Comparison of ENCODE assay signal across 27 cellular contexts in genomic region chr14:20760950-20761349, GRCh38. TPM values are rescaled to one million over a fixed set of nuclear protein-coding genes. Genes with fewer than 3 reads are reported as not detected.
DNase-seq lines count a peak whose midpoint lies in the region; ATAC-seq and TF ChIP-seq lines count a peak whose summit lies in the region.
"Had no signal": no experiment of that assay in that cellular context is flagged by ENCODE, and none has a peak within 500 bp of the region (broad histone marks: within the 10 kb centered on the region; RNA-seq: fewer than 3 reads in every experiment).

No MANE protein-coding gene starts in this region.

- no peaks in the 10 kb centered on the region for H3K4me1 ChIP-seq in uterus
- H3K4me1 ChIP-seq: BLaER1, Caco-2, suprapubic skin had no signal

- DNase-seq in RWPE1 (ENCODE audit: low spot score), result peak; percentile 57
- DNase-seq in kidney glomerular epithelial cell (lab: John Stamatoyannopoulos, UW), result peak; percentile 4
- no peak for DNase-seq in NCI-H1694 (lab: John Stamatoyannopoulos, UW)
- DNase-seq in NK-92 (lab: John Stamatoyannopoulos, UW; ENCODE audit: unreplicated experiment), result no peak
- DNase-seq in uterus, result no peak
- DNase-seq: ACHN; activated CD4-positive, alpha-beta T cell treated with anti-CD3 and anti-CD28 coated beads, Interleukin-2, amount 50 U/mL, for 4 hours; activated CD8-positive, alpha-beta memory T cell treated with anti-CD3 and anti-CD28 coated beads, Interleukin-2, amount 50 U/mL, for 4 hours; Caco-2; DND-41; effector CD4-positive, alpha-beta T cell; hippocampal formation; NCI-H1105; NCI-H2081 treated with DMSO at 0.1 percent for 48 hours; NCI-H524 treated with DMSO at 0.1 percent for 48 hours; posterior cingulate gyrus; RPMI8226; T-helper 9 cell had no signal

- H3K4me3 ChIP-seq in uterus, result no peak overlapping the region
- H3K4me3 ChIP-seq: BLaER1, neural progenitor cell, suprapubic skin had no signal

- TF ChIP-seq POLR2A in uterus (IDR thresholded peaks at IDR 0.05), result no peak

- CTCF ChIA-PET in RWPE1 (lab: Yijun Ruan, JAX), result no interaction called here

- H3K9me3 ChIP-seq in uterus, result no peaks in the 10 kb centered on the region
- H3K9me3 ChIP-seq: BLaER1, Caco-2, suprapubic skin had no signal

- H3K27ac ChIP-seq in RWPE1 (no peak overlapping the region), uterus (no peak overlapping the region)
- H3K27ac ChIP-seq: BLaER1, neural progenitor cell, suprapubic skin had no signal

- TF ChIP-seq CTCF in RWPE1 (conservative IDR thresholded peaks at IDR 0.05; ENCODE audit: low read depth), result no peak
- no peak for TF ChIP-seq CTCF in uterus (IDR thresholded peaks at IDR 0.05)

- ATAC-seq in GM18868 (IDR thresholded peaks at IDR 0.05; ENCODE audit: unreplicated experiment), result peak; percentile 80
- ATAC-seq: esophagus mucosa had no signal

- intact Hi-C loops in uterus (cut with DNase I; ENCODE audit: low total_unique reads), result no loop called here

- H3K27me3 ChIP-seq in uterus, result no peaks in the 10 kb centered on the region
- H3K27me3 ChIP-seq: BLaER1, neural progenitor cell, suprapubic skin had no signal

- POLR2A ChIA-PET in RWPE1 (lab: Yijun Ruan, JAX; ENCODE audit: low non-redundant PET), result no interaction called here

- H3K36me3 ChIP-seq in uterus, result no peaks in the 10 kb centered on the region
- H3K36me3 ChIP-seq: BLaER1, neural progenitor cell, suprapubic skin had no signal

RNA-seq across cellular contexts. Expression of gene EDDM3B, which starts 7.3 kb away (rescaled TPM):
- not detected for total RNA-seq in uterus
- total RNA-seq: activated T-helper 2 cell treated with anti-CD3 and anti-CD28 coated beads, Interferon-gamma antibody, Interleukin-2, Interleukin-4, amounts not matched to agents 10 μg/mL and 5 μg/mL and 100 μg/mL, durations not matched to agents 14 hours and 24 hours and 36 hours; Caco-2; esophagus mucosa; frontal cortex; lower leg skin; suprapubic skin; urinary bladder had no signal

RNA-seq across cellular contexts. Expression of gene EDDM3A, which starts 15.3 kb away (rescaled TPM):
- not detected for total RNA-seq in uterus
- total RNA-seq: activated T-helper 2 cell treated with anti-CD3 and anti-CD28 coated beads, Interferon-gamma antibody, Interleukin-2, Interleukin-4, amounts not matched to agents 10 μg/mL and 5 μg/mL and 100 μg/mL, durations not matched to agents 14 hours and 24 hours and 36 hours; Caco-2; esophagus mucosa; frontal cortex; lower leg skin; suprapubic skin; urinary bladder had no signal

RNA-seq across cellular contexts. Expression of gene RNASE6, which starts 20.1 kb away (rescaled TPM):
- total RNA-seq in uterus, result 1 to 10 TPM in 3 of 4 donors, under 1 TPM in 1; 0.77 to 4.2 (median 3.7) TPM
- total RNA-seq: Caco-2 had no signal

RNA-seq across cellular contexts. Expression of gene RNASE1, which starts 41.7 kb away (rescaled TPM):
- 100 to 1,000 TPM; 107 to 299 (median 167) TPM for total RNA-seq in uterus
- total RNA-seq: activated T-helper 2 cell treated with anti-CD3 and anti-CD28 coated beads, Interferon-gamma antibody, Interleukin-2, Interleukin-4, amounts not matched to agents 10 μg/mL and 5 μg/mL and 100 μg/mL, durations not matched to agents 14 hours and 24 hours and 36 hours had no signal

Comparison
In these comparisons a context has a peak if more than half of its experiments do, and no peak if none do; other contexts are left out.
1. DNase-seq: peak in RWPE1 (single experiment) and kidney glomerular epithelial cell (single experiment); none in NCI-H1694 (single experiment), NK-92 (single experiment) and uterus (0 of 2).